In genomic region chr4:76757418-76757910, GRCh38 we compare ENCODE assay signal across 24 cellular contexts.
DNase-seq lines count a peak whose midpoint lies in the region; ATAC-seq and TF ChIP-seq lines count a peak whose summit lies in the region.
"Had no signal": no experiment of that assay in that cellular context is flagged by ENCODE, and none has a peak within 500 bp of the region (broad histone marks: within the 10 kb centered on the region; RNA-seq: fewer than 3 reads in every experiment).

No MANE protein-coding gene starts in this region.

- H3K36me3 Mint-ChIP-seq in brain = peaks cover 24% of the 10 kb centered on the region
- H3K36me3 Mint-ChIP-seq in activated CD4-positive, alpha-beta T cell treated with anti-CD3 and anti-CD28 coated beads, Interleukin-2, amount 10 ng/mL, durations not matched to agents 24 days and 14 days (ENCODE audit: low read depth) = no peaks in the 10 kb centered on the region
- H3K36me3 Mint-ChIP-seq: activated naive CD8-positive, alpha-beta T cell treated with anti-CD3 and anti-CD28 coated beads for 36 hours; CD4-positive, CD25-positive, alpha-beta regulatory T cell; naive thymus-derived CD8-positive, alpha-beta T cell; stimulated activated memory B cell treated with anti-CD40 and anti-IgM and Interleukin-4, amounts not matched to agents 10 μg/mL and 1 μg/mL and 100 μg/mL, for 72 hours had no signal

- no peaks in the 10 kb centered on the region for H3K9me3 Mint-ChIP-seq in brain
- H3K9me3 Mint-ChIP-seq in activated CD4-positive, alpha-beta T cell treated with anti-CD3 and anti-CD28 coated beads, Interleukin-2, amount 10 ng/mL, durations not matched to agents 24 days and 14 days = no peaks in the 10 kb centered on the region
- H3K9me3 Mint-ChIP-seq: activated B cell treated with CpG ODN at 0.5 μM for 24 hours; activated naive CD8-positive, alpha-beta T cell treated with anti-CD3 and anti-CD28 coated beads for 36 hours; naive thymus-derived CD8-positive, alpha-beta T cell; stimulated activated memory B cell treated with anti-CD40 and anti-IgM and Interleukin-4, amounts not matched to agents 10 μg/mL and 1 μg/mL and 100 μg/mL, for 72 hours had no signal

- H3K79me2 ChIP-seq in GM23248 (ENCODE audit: insufficient read depth) = peaks cover 19% of the 10 kb centered on the region; the same call in 1 of the 2 replicates

- H2AFZ ChIP-seq in GM23248 = no peak overlapping the region

- H3K4me1 ChIP-seq in GM23248 (ENCODE audit: insufficient read depth) (peaks cover 55% of the 10 kb centered on the region), stomach (peaks cover 0 to 35% (median 10%) of the 10 kb centered on the region in 4 donors)

- peaks cover 23% of the 10 kb centered on the region for H3K4me1 Mint-ChIP-seq in brain
- peaks cover 4% of the 10 kb centered on the region for H3K4me1 Mint-ChIP-seq in activated CD4-positive, alpha-beta T cell treated with anti-CD3 and anti-CD28 coated beads, Interleukin-2, amount 10 ng/mL, durations not matched to agents 24 days and 14 days
- H3K4me1 Mint-ChIP-seq: activated B cell treated with CpG ODN at 0.5 μM for 24 hours; stimulated activated memory B cell treated with anti-CD40 and anti-IgM and Interleukin-4, amounts not matched to agents 10 μg/mL and 1 μg/mL and 100 μg/mL, for 72 hours had no signal

- TF ChIP-seq EP300 in stomach (IDR thresholded peaks at IDR 0.05) = no peak

- TF ChIP-seq CTCF in brain (conservative IDR thresholded peaks at IDR 0.05) = no peak
- TF ChIP-seq CTCF in stomach (IDR thresholded peaks at IDR 0.05) = no peak

- no peaks in the 10 kb centered on the region for H3K27me3 Mint-ChIP-seq in brain
- peaks cover 10% of the 10 kb centered on the region for H3K27me3 Mint-ChIP-seq in activated CD4-positive, alpha-beta T cell treated with anti-CD3 and anti-CD28 coated beads, Interleukin-2, amount 10 ng/mL, durations not matched to agents 24 days and 14 days

- H3K4me2 ChIP-seq in GM23248 (ENCODE audit: unreplicated experiment) = peak overlapping the region; percentile 9
- H3K4me2 ChIP-seq: A549 had no signal

- peak overlapping the region in 3 of 5 experiments; percentile 16 to 85 (median 29) for H3K27ac Mint-ChIP-seq in brain
- no peak overlapping the region for H3K27ac Mint-ChIP-seq in activated CD4-positive, alpha-beta T cell treated with anti-CD3 and anti-CD28 coated beads, Interleukin-2, amount 10 ng/mL, durations not matched to agents 24 days and 14 days
- H3K27ac Mint-ChIP-seq: activated B cell treated with CpG ODN at 0.5 μM for 24 hours; activated naive CD8-positive, alpha-beta T cell treated with anti-CD3 and anti-CD28 coated beads for 36 hours; CD4-positive, CD25-positive, alpha-beta regulatory T cell; naive thymus-derived CD8-positive, alpha-beta T cell; stimulated activated memory B cell treated with anti-CD40 and anti-IgM and Interleukin-4, amounts not matched to agents 10 μg/mL and 1 μg/mL and 100 μg/mL, for 72 hours had no signal

- in situ Hi-C loops in GM23248 (cut with MboI) = loop anchor here (10.0 kb wide), 1 partner anchor 243 kb away; no protein-coding TSS in a partner anchor

- H3F3A ChIP-seq in GM23248 (ENCODE audit: insufficient read depth) = peaks cover 58% of the 10 kb centered on the region

- H3K9me3 ChIP-seq in GM23248 (ENCODE audit: low read depth) (no peaks in the 10 kb centered on the region), stomach (no peaks in the 10 kb centered on the region)
- H3K9me3 ChIP-seq: A549, heart right ventricle had no signal

- H3K27me3 ChIP-seq in GM23248 (replicated peaks; ENCODE audit: insufficient read depth) (no peaks in the 10 kb centered on the region), stomach (no peaks in the 10 kb centered on the region)
- H3K27me3 ChIP-seq: cardiac muscle cell, heart right ventricle had no signal

- no peak overlapping the region for H3K4me3 ChIP-seq in GM23248
- no peak overlapping the region for H3K4me3 ChIP-seq in stomach
- H3K4me3 ChIP-seq: A549, cardiac muscle cell, heart right ventricle had no signal

- H3K4me3 Mint-ChIP-seq in brain = no peak overlapping the region
- no peak overlapping the region for H3K4me3 Mint-ChIP-seq in activated CD4-positive, alpha-beta T cell treated with anti-CD3 and anti-CD28 coated beads, Interleukin-2, amount 10 ng/mL, durations not matched to agents 24 days and 14 days
- H3K4me3 Mint-ChIP-seq: activated B cell treated with CpG ODN at 0.5 μM for 24 hours; activated naive CD8-positive, alpha-beta T cell treated with anti-CD3 and anti-CD28 coated beads for 36 hours; CD4-positive, CD25-positive, alpha-beta regulatory T cell; naive thymus-derived CD8-positive, alpha-beta T cell; stimulated activated memory B cell treated with anti-CD40 and anti-IgM and Interleukin-4, amounts not matched to agents 10 μg/mL and 1 μg/mL and 100 μg/mL, for 72 hours had no signal

- no peaks in the 10 kb centered on the region for H4K20me1 ChIP-seq in GM23248 (ENCODE audit: insufficient read depth)

- no peak for DNase-seq in GM23248
- peak; percentile 9 for DNase-seq in medulla oblongata (ENCODE audit: extremely low spot score)
- no peak for DNase-seq in stomach
- DNase-seq in activated CD4-positive, alpha-beta T cell treated with anti-CD3 and anti-CD28 coated beads, Interleukin-2, amount 10 ng/mL, durations not matched to agents 24 days and 14 days = no peak
- no peak for DNase-seq in dermis blood vessel endothelial cell
- no peak for DNase-seq in posterior cingulate gyrus
- DNase-seq: activated B cell treated with CpG ODN at 0.5 μM for 24 hours; activated CD4-positive, alpha-beta T cell treated with anti-CD3 and anti-CD28 coated beads, Interleukin-2, amount 50 U/mL, for 1 hour; activated effector memory CD4-positive, alpha-beta T cell treated with anti-CD3 and anti-CD28 coated beads, Interleukin-2, amount 50 U/mL, for 16 hours; activated naive CD8-positive, alpha-beta T cell treated with anti-CD3 and anti-CD28 coated beads for 36 hours; activated T-cell treated with anti-CD3 and anti-CD28 coated beads, Interleukin-2, amount 50 U/mL, for 1 hour; CD4-positive, CD25-positive, alpha-beta regulatory T cell; cortex of kidney; heart right ventricle; kidney; naive thymus-derived CD8-positive, alpha-beta T cell; NCI-H774; SIG-M5; T-helper 9 cell had no signal

- intact Hi-C loops in stomach (cut with DNase I; ENCODE audit: low total_unique reads) (loop anchor here (10.0 kb wide), 1 partner anchor 243 kb away; no protein-coding TSS in a partner anchor), posterior cingulate gyrus (cut with DNase I) (loop anchor here (10.0 kb wide), 2 partner anchors 187 to 323 kb away; partner anchors contain the start of genes SEPTIN11 and SHROOM3)
- intact Hi-C loops in activated CD4-positive, alpha-beta T cell treated with anti-CD3 and anti-CD28 coated beads, Interleukin-2, amount 10 ng/mL, durations not matched to agents 24 days and 14 days (cut with micrococcal nuclease) = no loop called here

- H3K9me2 ChIP-seq in GM23248 (ENCODE audit: insufficient read depth) = no peaks in the 10 kb centered on the region

- 65 to 68% methylated on average over 9 of the region's 9 CpGs for WGBS in GM23248 (ENCODE audit: low coverage in 1 of 2, low lambda C conversion rate in 2 of 2, missing lambda C conversion rate in 2 of 2), 2 experiments
- WGBS in stomach, 5 donors = 69 to 80% (median 72%) methylated on average over 9 of the region's 9 CpGs

- peak overlapping the region; percentile 40 for H3K27ac ChIP-seq in GM23248
- H3K27ac ChIP-seq in stomach = peak overlapping the region in 3 of 5 donors; percentile 40 to 52 (median 41)
- H3K27ac ChIP-seq: A549, cardiac muscle cell had no signal

- no peak for TF ChIP-seq POLR2A in stomach (IDR thresholded peaks at IDR 0.05)

- H3K9ac ChIP-seq in GM23248 = no peak overlapping the region; the same call in 1 of the 2 replicates

- H3K36me3 ChIP-seq in GM23248 (ENCODE audit: low read depth) = peaks cover 38% of the 10 kb centered on the region
- H3K36me3 ChIP-seq in stomach = peaks cover 12 to 86% (median 74%) of the 10 kb centered on the region in 4 donors

- no peak for ATAC-seq in HG02798 (IDR thresholded peaks at IDR 0.05; ENCODE audit: poor library complexity, unreplicated experiment)
- ATAC-seq: naive thymus-derived CD8-positive, alpha-beta T cell; stimulated activated memory B cell treated with anti-CD40 and anti-IgM and Interleukin-4, amounts not matched to agents 10 μg/mL and 1 μg/mL and 100 μg/mL, for 72 hours had no signal
